ENCODE assay signal across 11 cellular contexts in genomic region chr22:42016111-42016510, GRCh38. TPM values are rescaled to one million over a fixed set of nuclear protein-coding genes. Genes with fewer than 3 reads are reported as not detected.
"Had no signal": no experiment of that assay in that cellular context is flagged by ENCODE, and none has a peak within 500 bp of the region (broad histone marks: within the 10 kb centered on the region; RNA-seq: fewer than 3 reads in every experiment).

No MANE protein-coding gene starts in this region.

- H2AFZ ChIP-seq: GM23248, GM23338 had no signal

- H3K27ac ChIP-seq: GM23248 had no signal

- H3K36me3 ChIP-seq: HAP-1 had no signal

- H3K4me3 ChIP-seq: GM23248, GM23338, HAP-1 had no signal

- H3K4me2 ChIP-seq: GM23338 had no signal

- DNase-seq: GM23248, GOT3, H7, H9, HCEC 1CT, HFFc6 had no signal

- H3K9ac ChIP-seq: GM23248 had no signal

- H3K4me1 ChIP-seq: HAP-1 had no signal

- ATAC-seq: GM23338, HCT116 had no signal

RNA-seq across cellular contexts. Expression of gene WBP2NL, which starts 17.5 kb away (rescaled TPM):
- total RNA-seq: H1, H4, H7, HFFc6 had no signal
- polyA plus RNA-seq: GM23338, H1 had no signal

RNA-seq across cellular contexts. Expression of gene SEPTIN3, which starts 46.9 kb away (rescaled TPM):
- total RNA-seq: GM23248 had no signal

RNA-seq across cellular contexts. Expression of gene PHETA2, which starts 57.9 kb away (rescaled TPM):
- total RNA-seq: H4 had no signal
